Comparison of ENCODE assay signal across 9 cellular contexts in genomic region chr22:50470491-50470890, GRCh38. TPM values are rescaled to one million over a fixed set of nuclear protein-coding genes. Genes with fewer than 3 reads are reported as not detected.
DNase-seq lines count a peak whose midpoint lies in the region; ATAC-seq, FAIRE-seq and TF ChIP-seq lines count a peak whose summit lies in the region.
"Had no signal": no experiment of that assay in that cellular context is flagged by ENCODE, and none has a peak within 500 bp of the region (broad histone marks: within the 10 kb centered on the region; RNA-seq: fewer than 3 reads in every experiment).

No MANE protein-coding gene starts in this region.

- H3K4me1 ChIP-seq in osteoblast (ENCODE audit: insufficient read depth, low read length): peaks cover 18% of the 10 kb centered on the region

- DNase-seq in NCI-H69 (lab: John Stamatoyannopoulos, UW) (peak; percentile 42), dorsolateral prefrontal cortex (no peak), osteoblast (ENCODE audit: insufficient read length, low spot score, missing footprints) (no peak), 8988T (no peak), H54 (ENCODE audit: insufficient read length, low spot score) (no peak)

- TF ChIP-seq POLR2A in H54 (IDR thresholded peaks at IDR 0.05; ENCODE audit: low read depth, low read length): no peak

- peaks cover 73% of the 10 kb centered on the region for H3K79me2 ChIP-seq in osteoblast (ENCODE audit: insufficient read depth, low read length)

- no peak overlapping the region for H3K4me2 ChIP-seq in osteoblast (ENCODE audit: insufficient read depth, low read length)

- FAIRE-seq in H54 (lab: Jason Lieb, UNC): no peak

- no peaks in the 10 kb centered on the region for H3K9me3 ChIP-seq in osteoblast (ENCODE audit: low read depth, low read length)
- H3K9me3 ChIP-seq: SJCRH30 had no signal

- TF ChIP-seq CTCF in dorsolateral prefrontal cortex (IDR thresholded peaks at IDR 0.05 in 54 of 56, conservative IDR thresholded peaks at IDR 0.05 in 2 of 56; ENCODE audit: low read depth in 1 of 56, partially characterized antibody in 56 of 56): no peak
- no peak for TF ChIP-seq CTCF in osteoblast (IDR thresholded peaks at IDR 0.05; ENCODE audit: extremely low read depth, low read depth, low read length)

- H3K27me3 ChIP-seq in dorsolateral prefrontal cortex: no peaks in the 10 kb centered on the region
- no peaks in the 10 kb centered on the region for H3K27me3 ChIP-seq in osteoblast (ENCODE audit: insufficient read depth, low read length)
- H3K27me3 ChIP-seq: SJCRH30 had no signal

- ATAC-seq in GM18907 (IDR thresholded peaks at IDR 0.05; ENCODE audit: unreplicated experiment): peak; percentile 1
- ATAC-seq in HG03095 (IDR thresholded peaks at IDR 0.05; ENCODE audit: unreplicated experiment): no peak

- H2AFZ ChIP-seq in osteoblast (ENCODE audit: low read length): no peak overlapping the region

- intact Hi-C loops in dorsolateral prefrontal cortex (cut with DNase I): loop anchor here in 1 of 2 donors (5.0 to 10.0 kb wide), 3 partner anchors 37 to 196 kb away; partner anchors contain the start of genes LMF2, MAPK11, NCAPH2 and PPP6R2

- H3K4me3 ChIP-seq in dorsolateral prefrontal cortex (peak overlapping the region in 20 of 59 donors; percentile 0 to 49 (median 32)), skin epidermis (no peak overlapping the region), osteoblast (ENCODE audit: insufficient read depth, low read length) (no peak overlapping the region)
- H3K4me3 ChIP-seq: SJCRH30 had no signal

- H4K20me1 ChIP-seq in osteoblast (ENCODE audit: insufficient read depth, low read length): peaks cover 65% of the 10 kb centered on the region

- H3K36me3 ChIP-seq in osteoblast (ENCODE audit: insufficient read depth, low read length): peaks cover 19% of the 10 kb centered on the region

- H3K27ac ChIP-seq in dorsolateral prefrontal cortex (peak overlapping the region; percentile 13 to 95 (median 85)), skin epidermis (peak overlapping the region in 20 of 21 experiments; percentile 50 to 97 (median 74)), osteoblast (ENCODE audit: low read depth, low read length) (no peak overlapping the region)
- H3K27ac ChIP-seq: SJCRH30 had no signal

RNA-seq across cellular contexts. Expression of gene SBF1, which starts 4.3 kb away (rescaled TPM):
- total RNA-seq in dorsolateral prefrontal cortex (100 to 1,000 TPM; 163 to 302 (median 210) TPM), osteoblast (74.3 and 93.0 TPM in 2 replicates)

RNA-seq across cellular contexts. Expression of gene ADM2, which starts 10.9 kb away (rescaled TPM):
- total RNA-seq in dorsolateral prefrontal cortex: 1 to 10 TPM in 1 of 120 experiments, under 1 TPM in 16, not detected in 103; 0.11 to 1.2 (median 0.16) TPM
- 9.1 and 9.4 TPM in 2 replicates for total RNA-seq in osteoblast
- total RNA-seq: SJCRH30 had no signal

RNA-seq across cellular contexts. Expression of gene MIOX, which starts 16.2 kb away (rescaled TPM):
- under 1 TPM in 1 of 120 experiments, not detected in 119; 0.46 TPM for total RNA-seq in dorsolateral prefrontal cortex
- under 0.01 TPM in 1 of 2 replicates, not detected in the other for total RNA-seq in osteoblast
- total RNA-seq: SJCRH30 had no signal

RNA-seq across cellular contexts. Expression of gene LMF2, which starts 37.0 kb away (rescaled TPM):
- total RNA-seq in dorsolateral prefrontal cortex (10 to 100 TPM; 32.4 to 63.2 (median 43.6) TPM), osteoblast (56.8 and 60.7 TPM in 2 replicates)

RNA-seq across cellular contexts. Expression of gene NCAPH2, which starts 37.5 kb away (rescaled TPM):
- total RNA-seq in dorsolateral prefrontal cortex (10 to 100 TPM; 47.2 to 83.2 (median 61.5) TPM), osteoblast (24.2 and 27.5 TPM in 2 replicates)
